In the genomic region with DNA sequence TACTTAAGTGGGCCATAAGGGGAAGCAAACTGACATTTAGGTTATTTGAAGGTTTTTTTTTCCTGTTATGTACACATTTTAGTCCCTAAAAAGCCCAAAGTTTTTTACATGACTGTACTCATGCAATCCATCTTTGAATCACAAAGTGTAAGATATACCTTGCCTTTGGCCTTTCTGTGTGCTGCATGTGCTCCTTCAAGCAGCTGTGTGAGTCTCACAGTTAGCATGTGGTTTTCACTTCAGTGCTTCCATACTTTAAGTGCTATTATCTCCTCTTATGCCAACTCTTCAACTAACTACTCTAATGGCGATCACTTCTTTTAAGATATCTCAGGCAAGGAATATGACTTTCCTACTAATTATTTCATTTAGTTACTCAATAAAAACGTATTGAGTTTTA, we compare ENCODE assay signal across 24 cellular contexts.
"Had no signal": no experiment of that assay in that cellular context is flagged by ENCODE, and none has a peak within 500 bp of the region (broad histone marks: within the 10 kb centered on the region; RNA-seq: fewer than 3 reads in every experiment).

No MANE protein-coding gene starts in this region.

- H3K36me3 Mint-ChIP-seq: activated naive CD8-positive, alpha-beta T cell treated with anti-CD3 and anti-CD28 coated beads, Interleukin-2, amount 10 ng/mL, durations not matched to agents 7 days and 5 days; naive thymus-derived CD8-positive, alpha-beta T cell; neural progenitor cell; stimulated activated effector memory CD8-positive, alpha-beta T cell treated with anti-CD3 and anti-CD28 coated beads, Interleukin-12 subunit alpha, Interleukin-12 subunit beta, amount 100 ng/mL, for 72 hours had no signal

- H3K4me1 Mint-ChIP-seq: activated B cell treated with CpG ODN at 0.5 μM for 24 hours; activated CD4-positive, alpha-beta T cell treated with anti-CD3 and anti-CD28 coated beads for 36 hours; activated naive CD8-positive, alpha-beta T cell treated with anti-CD3 and anti-CD28 coated beads, Interleukin-2, amount 10 ng/mL, durations not matched to agents 7 days and 5 days; central memory CD8-positive, alpha-beta T cell; naive thymus-derived CD8-positive, alpha-beta T cell; neural progenitor cell; stimulated activated effector memory CD8-positive, alpha-beta T cell treated with anti-CD3 and anti-CD28 coated beads, Interleukin-12 subunit alpha, Interleukin-12 subunit beta, amount 100 ng/mL, for 72 hours; stimulated activated naive CD8-positive, alpha-beta T cell treated with anti-CD3 and anti-CD28 coated beads, Interleukin-15, amount 100 ng/mL, for 72 hours had no signal

- H3K4me3 Mint-ChIP-seq: activated B cell treated with CpG ODN at 0.5 μM for 24 hours; activated CD4-positive, alpha-beta T cell treated with anti-CD3 and anti-CD28 coated beads for 36 hours; activated naive CD8-positive, alpha-beta T cell treated with anti-CD3 and anti-CD28 coated beads, Interleukin-2, amount 10 ng/mL, durations not matched to agents 7 days and 5 days; central memory CD8-positive, alpha-beta T cell; naive thymus-derived CD8-positive, alpha-beta T cell; neural progenitor cell; stimulated activated effector memory CD8-positive, alpha-beta T cell treated with anti-CD3 and anti-CD28 coated beads, Interleukin-12 subunit alpha, Interleukin-12 subunit beta, amount 100 ng/mL, for 72 hours; stimulated activated naive CD8-positive, alpha-beta T cell treated with anti-CD3 and anti-CD28 coated beads, Interleukin-15, amount 100 ng/mL, for 72 hours had no signal

- H3K4me1 ChIP-seq: breast epithelium, left lung, neural progenitor cell, right lobe of liver, tibial artery had no signal

- H3K4me2 ChIP-seq: neural progenitor cell had no signal

- H3K9me3 ChIP-seq: breast epithelium, right lobe of liver had no signal

- ATAC-seq: activated CD4-positive, alpha-beta T cell treated with anti-CD3 and anti-CD28 coated beads for 36 hours; esophagus mucosa; left lung; naive thymus-derived CD8-positive, alpha-beta T cell; right lobe of liver; stimulated activated effector memory CD8-positive, alpha-beta T cell treated with anti-CD3 and anti-CD28 coated beads, Interleukin-12 subunit alpha, Interleukin-12 subunit beta, amount 100 ng/mL, for 72 hours; stimulated activated naive CD8-positive, alpha-beta T cell treated with anti-CD3 and anti-CD28 coated beads, Interleukin-15, amount 100 ng/mL, for 72 hours had no signal

- H3K36me3 ChIP-seq: breast epithelium, left lung, neural progenitor cell, right lobe of liver, tibial artery had no signal

- DNase-seq: activated B cell treated with CpG ODN at 0.5 μM for 24 hours; activated CD4-positive, alpha-beta T cell treated with anti-CD3 and anti-CD28 coated beads for 36 hours; activated CD4-positive, alpha-beta T cell treated with anti-CD3 and anti-CD28 coated beads, Interleukin-2, amount 50 U/mL, for 48 hours; activated naive CD4-positive, alpha-beta T cell treated with Interleukin-2 at 50 U/mL for 16 hours; activated naive CD8-positive, alpha-beta T cell treated with anti-CD3 and anti-CD28 coated beads, Interleukin-2, amount 10 ng/mL, durations not matched to agents 7 days and 5 days; activated T-cell treated with anti-CD3 and anti-CD28 coated beads, Interleukin-2, amount 50 U/mL, for 48 hours; amniotic stem cell; effector memory CD4-positive, alpha-beta T cell; hippocampal formation; kidney glomerular epithelial cell; left lung; naive thymus-derived CD8-positive, alpha-beta T cell; posterior cingulate gyrus; right lobe of liver; small intestine; stimulated activated CD4-positive, alpha-beta T cell treated with anti-CD3 and anti-CD28 coated beads, Interleukin-2, amount 100 ng/mL, for 24 hours; stimulated activated naive CD8-positive, alpha-beta T cell treated with anti-CD3 and anti-CD28 coated beads, Interleukin-15, amount 100 ng/mL, for 72 hours; tibial artery had no signal

- H2AFZ ChIP-seq: neural progenitor cell had no signal

- H3K27ac ChIP-seq: breast epithelium, left lung, neural progenitor cell, right lobe of liver, tibial artery had no signal

- H3K4me3 ChIP-seq: breast epithelium, left lung, lung, neural progenitor cell, right lobe of liver, tibial artery had no signal

- H3K27me3 Mint-ChIP-seq: activated B cell treated with CpG ODN at 0.5 μM for 24 hours; central memory CD8-positive, alpha-beta T cell; stimulated activated naive CD8-positive, alpha-beta T cell treated with anti-CD3 and anti-CD28 coated beads, Interleukin-15, amount 100 ng/mL, for 72 hours had no signal

- H3K27ac Mint-ChIP-seq: activated B cell treated with CpG ODN at 0.5 μM for 24 hours; activated CD4-positive, alpha-beta T cell treated with anti-CD3 and anti-CD28 coated beads for 36 hours; activated naive CD8-positive, alpha-beta T cell treated with anti-CD3 and anti-CD28 coated beads, Interleukin-2, amount 10 ng/mL, durations not matched to agents 7 days and 5 days; neural progenitor cell; stimulated activated effector memory CD8-positive, alpha-beta T cell treated with anti-CD3 and anti-CD28 coated beads, Interleukin-12 subunit alpha, Interleukin-12 subunit beta, amount 100 ng/mL, for 72 hours had no signal
